In genomic region chr3:36840453-36840921, GRCh38 we compare ENCODE assay signal across 27 cellular contexts.
DNase-seq lines count a peak whose midpoint lies in the region; ATAC-seq and TF ChIP-seq lines count a peak whose summit lies in the region.
"Had no signal": no experiment of that assay in that cellular context is flagged by ENCODE, and none has a peak within 500 bp of the region (broad histone marks: within the 10 kb centered on the region; RNA-seq: fewer than 3 reads in every experiment).

No MANE protein-coding gene starts in this region.

- no peaks in the 10 kb centered on the region for H3K9me3 ChIP-seq in thyroid gland
- H3K9me3 ChIP-seq: body of pancreas, neutrophil, thoracic aorta, vagina had no signal

- peak overlapping the region in 1 of 3 donors; percentile 34 for H3K27ac ChIP-seq in thyroid gland
- H3K27ac ChIP-seq: body of pancreas, dorsolateral prefrontal cortex, neutrophil, thoracic aorta, vagina had no signal

- ATAC-seq in Right ventricle myocardium inferior (peak; percentile 55), left ventricle myocardium superior (peak; percentile 60)
- ATAC-seq: activated T-cell treated with anti-CD3 and anti-CD28 coated beads, Interleukin-2, amount 50 U/mL, for 4 hours; body of pancreas; SK-N-SH treated with all-trans-retinoic acid at 6 μM for 48 hours had no signal

- peaks cover 28 to 35% of the 10 kb centered on the region in 2 donors for H3K4me1 ChIP-seq in thyroid gland
- H3K4me1 ChIP-seq: body of pancreas, vagina had no signal

- TF ChIP-seq POLR2A in thyroid gland (IDR thresholded peaks at IDR 0.05) = no peak

- 29 to 34% methylated on average over 4 to 5 of the region's 5 CpGs for WGBS in thyroid gland, 2 donors

- no peak overlapping the region for H3K4me3 ChIP-seq in thyroid gland (replicated peaks in 1 of 3)
- H3K4me3 ChIP-seq: body of pancreas, dorsolateral prefrontal cortex, thoracic aorta, vagina had no signal

- TF ChIP-seq CTCF in thyroid gland (IDR thresholded peaks at IDR 0.05) = no peak

- intact Hi-C loops in Right ventricle myocardium inferior (cut with DNase I) (no loop called here), cardiac septum (cut with DNase I) (no loop called here), left ventricle myocardium superior (cut with micrococcal nuclease) (no loop called here), thyroid gland (cut with DNase I) (no loop called here)

- DNase-seq in Right ventricle myocardium inferior (ENCODE audit: missing footprints) = no peak
- no peak for DNase-seq in cardiac septum (ENCODE audit: low spot score)
- peak; percentile 67 for DNase-seq in fibroblast of gingiva (ENCODE audit: low read depth)
- DNase-seq in left ventricle myocardium superior = peak; percentile 62
- peak; percentile 52 to 70 for DNase-seq in thyroid gland
- DNase-seq in NCI-H2171 treated with DMSO at 0.1 percent for 48 hours (lab: John Stamatoyannopoulos, UW) = no peak
- no peak for DNase-seq in NOMO-1 treated with DMSO at 0.1 percent for 48 hours (lab: John Stamatoyannopoulos, UW; ENCODE audit: unreplicated experiment)
- no peak for DNase-seq in islet precursor cell
- DNase-seq: activated CD4-positive, alpha-beta T cell treated with anti-CD3 and anti-CD28 coated beads, Interleukin-2, amount 50 U/mL, for 1 hour; activated CD4-positive, CD25-positive, alpha-beta regulatory T cell; activated gamma-delta T cell; activated T-cell treated with anti-CD3 and anti-CD28 coated beads, Interleukin-2, amount 50 U/mL, for 4 hours; body of pancreas; cerebellar nuclear complex; DMS 273 treated with DMSO at 0.1 percent for 48 hours; dorsolateral prefrontal cortex; glutamatergic neuron; MV-4-11; NCI-H146; OCI-M1; posterior cingulate gyrus; stimulated activated CD4-positive, alpha-beta T cell treated with anti-CD3 and anti-CD28 coated beads, Interleukin-15, amount 100 ng/mL, for 24 hours; stimulated activated naive CD4-positive, alpha-beta T cell had no signal

- peaks cover 11 to 20% of the 10 kb centered on the region in 2 donors for H3K36me3 ChIP-seq in thyroid gland

- no peaks in the 10 kb centered on the region for H3K27me3 ChIP-seq in thyroid gland
- H3K27me3 ChIP-seq: body of pancreas, dorsolateral prefrontal cortex, neutrophil, vagina had no signal

Comparison
In these comparisons a context has a peak if more than half of its experiments do, and no peak if none do; other contexts are left out.
1. DNase-seq: peak in fibroblast of gingiva (single experiment), left ventricle myocardium superior (single experiment) and thyroid gland (2 of 2); none in Right ventricle myocardium inferior (single experiment), cardiac septum (single experiment), NCI-H2171 treated with DMSO at 0.1 percent for 48 hours (single experiment), NOMO-1 treated with DMSO at 0.1 percent for 48 hours (single experiment) and islet precursor cell (single experiment).